1 cellular context compared by ENCODE assay signal in the genomic region with DNA sequence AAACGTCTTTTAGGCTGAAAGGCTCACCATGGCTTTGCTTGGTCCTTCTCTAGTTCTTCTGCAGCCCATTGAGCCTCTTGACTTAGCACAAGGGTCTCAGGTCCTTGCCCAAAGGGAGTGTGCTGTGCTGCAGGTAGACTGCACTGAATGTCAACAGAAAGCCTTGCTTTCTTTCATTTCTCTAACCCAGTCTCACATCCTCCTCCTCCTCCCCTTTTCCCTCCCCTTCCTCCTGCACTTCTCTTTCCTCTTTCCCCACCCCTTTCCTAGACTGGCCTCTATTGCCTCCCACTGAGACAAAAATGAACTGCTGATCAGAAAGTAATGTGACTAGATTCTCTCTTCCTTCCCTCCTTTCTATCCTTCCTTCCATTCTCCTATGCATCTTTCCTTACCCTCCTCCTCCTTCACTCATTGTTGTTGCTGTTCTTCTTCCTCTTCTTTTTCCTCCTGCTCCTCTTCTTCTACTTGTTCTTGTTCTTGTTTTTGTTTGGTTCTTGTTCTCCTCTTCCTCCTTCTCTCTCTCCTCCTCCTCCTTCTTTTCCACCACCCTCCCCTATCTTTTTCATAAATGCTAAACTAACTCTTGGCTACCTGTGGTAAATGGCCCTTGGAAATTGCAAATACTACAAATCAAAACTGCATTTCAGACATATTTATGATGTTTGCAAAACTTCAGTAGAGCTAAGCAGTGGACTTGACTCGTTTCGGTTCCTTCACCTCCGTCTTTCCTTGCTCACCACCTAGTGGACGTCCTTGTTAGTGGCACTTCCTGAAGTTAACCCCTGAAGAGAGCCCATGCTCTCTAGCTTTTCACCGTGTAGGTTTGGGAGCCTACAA.
TF ChIP-seq lines count a peak whose summit lies in the region.

Gene SELL, minus strand, starts transcription at position 152 of the 840 bp plus-strand sequence. Its CDS starts 122 bp downstream, at position 30.

TF ChIP-seq in K562, 482 proteins besides CTCF, POLR2A, EP300 and RAD21 (continued from another document and continues in another):
- TF ChIP-seq L3MBTL2 (IDR thresholded peaks at IDR 0.05) = no peak
- peak; percentile 62 for TF ChIP-seq SMC3 (conservative IDR thresholded peaks at IDR 0.05; ENCODE audit: insufficient read depth, low read depth, low read length)
- no peak for TF ChIP-seq NONO (IDR thresholded peaks at IDR 0.05; ENCODE audit: low read depth in 2 of 2, low read length in 1 of 2)
- peak; percentile 3 for TF ChIP-seq MEIS2 (IDR thresholded peaks at IDR 0.05; ENCODE audit: partially characterized antibody)
- no peak for TF ChIP-seq CREB3 (tag; conservative IDR thresholded peaks at IDR 0.05; ENCODE audit: low read depth)
- TF ChIP-seq ZKSCAN1 (IDR thresholded peaks at IDR 0.05; ENCODE audit: low read depth, low read length) = no peak
- TF ChIP-seq LARP7 (IDR thresholded peaks at IDR 0.05) = 0 out of 2 replicates have a peak, but pooled peaks have one; percentile 53
- TF ChIP-seq, protein P1, sequence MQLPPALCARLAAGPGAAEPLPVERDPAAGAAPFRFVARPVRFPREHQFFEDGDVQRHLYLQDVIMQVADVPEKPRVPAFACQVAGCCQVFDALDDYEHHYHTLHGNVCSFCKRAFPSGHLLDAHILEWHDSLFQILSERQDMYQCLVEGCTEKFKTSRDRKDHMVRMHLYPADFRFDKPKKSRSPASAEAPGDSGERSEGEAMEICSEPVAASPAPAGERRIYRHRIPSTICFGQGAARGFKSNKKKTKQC (CRISPR knock-in tag; IDR thresholded peaks at IDR 0.05) = no peak
- TF ChIP-seq NKRF (IDR thresholded peaks at IDR 0.05; ENCODE audit: borderline replicate concordance) = 0 out of 2 replicates have a peak, but pooled peaks have one; percentile 27
- no peak for TF ChIP-seq XRCC3 (IDR thresholded peaks at IDR 0.05)
- TF ChIP-seq, protein P2, sequence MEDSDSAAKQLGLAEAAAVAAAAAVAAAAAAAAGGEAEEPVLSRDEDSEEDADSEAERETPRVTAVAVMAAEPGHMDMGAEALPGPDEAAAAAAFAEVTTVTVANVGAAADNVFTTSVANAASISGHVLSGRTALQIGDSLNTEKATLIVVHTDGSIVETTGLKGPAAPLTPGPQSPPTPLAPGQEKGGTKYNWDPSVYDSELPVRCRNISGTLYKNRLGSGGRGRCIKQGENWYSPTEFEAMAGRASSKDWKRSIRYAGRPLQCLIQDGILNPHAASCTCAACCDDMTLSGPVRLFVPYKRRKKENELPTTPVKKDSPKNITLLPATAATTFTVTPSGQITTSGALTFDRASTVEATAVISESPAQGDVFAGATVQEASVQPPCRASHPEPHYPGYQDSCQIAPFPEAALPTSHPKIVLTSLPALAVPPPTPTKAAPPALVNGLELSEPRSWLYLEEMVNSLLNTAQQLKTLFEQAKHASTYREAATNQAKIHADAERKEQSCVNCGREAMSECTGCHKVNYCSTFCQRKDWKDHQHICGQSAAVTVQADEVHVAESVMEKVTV (CRISPR knock-in tag; IDR thresholded peaks at IDR 0.05) = peak; percentile 66
- TF ChIP-seq ELF1 (tag; IDR thresholded peaks at IDR 0.05) = peak; percentile 55
- TF ChIP-seq BMI1 (IDR thresholded peaks at IDR 0.05; ENCODE audit: low read length) = peak; percentile 13; the same call in 1 of the 2 replicates
- TF ChIP-seq HMG20B (CRISPR knock-in tag; IDR thresholded peaks at IDR 0.05) = no peak
- TF ChIP-seq ZNF280A (IDR thresholded peaks at IDR 0.05; ENCODE audit: low read depth, partially characterized antibody) = no peak
- TF ChIP-seq EZH2 (IDR thresholded peaks at IDR 0.05; ENCODE audit: borderline replicate concordance, low read depth, low read length) = no peak
- TF ChIP-seq ETV6 (IDR thresholded peaks at IDR 0.05; ENCODE audit: borderline replicate concordance in 1 of 2, low read depth in 2 of 2, low read length in 1 of 2) = no peak
- TF ChIP-seq ETV6 (CRISPR knock-in tag; IDR thresholded peaks at IDR 0.05; ENCODE audit: borderline replicate concordance) = no peak
- TF ChIP-seq PPARD (CRISPR knock-in tag; IDR thresholded peaks at IDR 0.05) = no peak
- 0 out of 2 replicates have a peak, but pooled peaks have one; percentile 10 for TF ChIP-seq SNIP1 (IDR thresholded peaks at IDR 0.05; ENCODE audit: low read depth)
- no peak for TF ChIP-seq ZNF589 (CRISPR knock-in tag; IDR thresholded peaks at IDR 0.05; ENCODE audit: low read depth)
- TF ChIP-seq, protein P3, sequence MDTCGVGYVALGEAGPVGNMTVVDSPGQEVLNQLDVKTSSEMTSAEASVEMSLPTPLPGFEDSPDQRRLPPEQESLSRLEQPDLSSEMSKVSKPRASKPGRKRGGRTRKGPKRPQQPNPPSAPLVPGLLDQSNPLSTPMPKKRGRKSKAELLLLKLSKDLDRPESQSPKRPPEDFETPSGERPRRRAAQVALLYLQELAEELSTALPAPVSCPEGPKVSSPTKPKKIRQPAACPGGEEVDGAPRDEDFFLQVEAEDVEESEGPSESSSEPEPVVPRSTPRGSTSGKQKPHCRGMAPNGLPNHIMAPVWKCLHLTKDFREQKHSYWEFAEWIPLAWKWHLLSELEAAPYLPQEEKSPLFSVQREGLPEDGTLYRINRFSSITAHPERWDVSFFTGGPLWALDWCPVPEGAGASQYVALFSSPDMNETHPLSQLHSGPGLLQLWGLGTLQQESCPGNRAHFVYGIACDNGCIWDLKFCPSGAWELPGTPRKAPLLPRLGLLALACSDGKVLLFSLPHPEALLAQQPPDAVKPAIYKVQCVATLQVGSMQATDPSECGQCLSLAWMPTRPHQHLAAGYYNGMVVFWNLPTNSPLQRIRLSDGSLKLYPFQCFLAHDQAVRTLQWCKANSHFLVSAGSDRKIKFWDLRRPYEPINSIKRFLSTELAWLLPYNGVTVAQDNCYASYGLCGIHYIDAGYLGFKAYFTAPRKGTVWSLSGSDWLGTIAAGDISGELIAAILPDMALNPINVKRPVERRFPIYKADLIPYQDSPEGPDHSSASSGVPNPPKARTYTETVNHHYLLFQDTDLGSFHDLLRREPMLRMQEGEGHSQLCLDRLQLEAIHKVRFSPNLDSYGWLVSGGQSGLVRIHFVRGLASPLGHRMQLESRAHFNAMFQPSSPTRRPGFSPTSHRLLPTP (IDR thresholded peaks at IDR 0.05; ENCODE audit: borderline replicate concordance, extremely low read depth, insufficient read length) = no peak
- TF ChIP-seq MAZ (CRISPR knock-in tag; conservative IDR thresholded peaks at IDR 0.05 in 1 of 2, IDR thresholded peaks at IDR 0.05 in 1 of 2) = 0 out of 4 replicates have a peak, but pooled peaks of 1 of the 2 experiments have one; percentile 22
- TF ChIP-seq KLF10 (CRISPR knock-in tag; IDR thresholded peaks at IDR 0.05) = no peak
- TF ChIP-seq ZNF766 (CRISPR knock-in tag; conservative IDR thresholded peaks at IDR 0.05) = no peak
- TF ChIP-seq, protein P4, sequence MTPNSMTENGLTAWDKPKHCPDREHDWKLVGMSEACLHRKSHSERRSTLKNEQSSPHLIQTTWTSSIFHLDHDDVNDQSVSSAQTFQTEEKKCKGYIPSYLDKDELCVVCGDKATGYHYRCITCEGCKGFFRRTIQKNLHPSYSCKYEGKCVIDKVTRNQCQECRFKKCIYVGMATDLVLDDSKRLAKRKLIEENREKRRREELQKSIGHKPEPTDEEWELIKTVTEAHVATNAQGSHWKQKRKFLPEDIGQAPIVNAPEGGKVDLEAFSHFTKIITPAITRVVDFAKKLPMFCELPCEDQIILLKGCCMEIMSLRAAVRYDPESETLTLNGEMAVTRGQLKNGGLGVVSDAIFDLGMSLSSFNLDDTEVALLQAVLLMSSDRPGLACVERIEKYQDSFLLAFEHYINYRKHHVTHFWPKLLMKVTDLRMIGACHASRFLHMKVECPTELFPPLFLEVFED (CRISPR knock-in tag; conservative IDR thresholded peaks at IDR 0.05) = peak; percentile 55; the same call in 1 of the 2 replicates
- TF ChIP-seq, protein P5, sequence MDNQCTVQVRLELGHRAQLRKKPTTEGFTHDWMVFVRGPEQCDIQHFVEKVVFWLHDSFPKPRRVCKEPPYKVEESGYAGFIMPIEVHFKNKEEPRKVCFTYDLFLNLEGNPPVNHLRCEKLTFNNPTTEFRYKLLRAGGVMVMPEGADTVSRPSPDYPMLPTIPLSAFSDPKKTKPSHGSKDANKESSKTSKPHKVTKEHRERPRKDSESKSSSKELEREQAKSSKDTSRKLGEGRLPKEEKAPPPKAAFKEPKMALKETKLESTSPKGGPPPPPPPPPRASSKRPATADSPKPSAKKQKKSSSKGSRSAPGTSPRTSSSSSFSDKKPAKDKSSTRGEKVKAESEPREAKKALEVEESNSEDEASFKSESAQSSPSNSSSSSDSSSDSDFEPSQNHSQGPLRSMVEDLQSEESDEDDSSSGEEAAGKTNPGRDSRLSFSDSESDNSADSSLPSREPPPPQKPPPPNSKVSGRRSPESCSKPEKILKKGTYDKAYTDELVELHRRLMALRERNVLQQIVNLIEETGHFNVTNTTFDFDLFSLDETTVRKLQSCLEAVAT (IDR thresholded peaks at IDR 0.05) = peak; percentile 53 to 73; a peak in 2 of 4 replicates
- no peak for TF ChIP-seq TAF1 (IDR thresholded peaks at IDR 0.05; ENCODE audit: control insufficient read depth, extremely low read depth, insufficient read depth, low read length, severe bottlenecking)
- TF ChIP-seq HBP1 (CRISPR knock-in tag; IDR thresholded peaks at IDR 0.05) = peak; percentile 54; the same call in 1 of the 2 replicates
- peak; percentile 81; the same call in 1 of the 2 replicates for TF ChIP-seq ZBTB26 (CRISPR knock-in tag; IDR thresholded peaks at IDR 0.05)
- TF ChIP-seq NR1H2 (CRISPR knock-in tag; IDR thresholded peaks at IDR 0.05) = no peak
- TF ChIP-seq, protein P6, sequence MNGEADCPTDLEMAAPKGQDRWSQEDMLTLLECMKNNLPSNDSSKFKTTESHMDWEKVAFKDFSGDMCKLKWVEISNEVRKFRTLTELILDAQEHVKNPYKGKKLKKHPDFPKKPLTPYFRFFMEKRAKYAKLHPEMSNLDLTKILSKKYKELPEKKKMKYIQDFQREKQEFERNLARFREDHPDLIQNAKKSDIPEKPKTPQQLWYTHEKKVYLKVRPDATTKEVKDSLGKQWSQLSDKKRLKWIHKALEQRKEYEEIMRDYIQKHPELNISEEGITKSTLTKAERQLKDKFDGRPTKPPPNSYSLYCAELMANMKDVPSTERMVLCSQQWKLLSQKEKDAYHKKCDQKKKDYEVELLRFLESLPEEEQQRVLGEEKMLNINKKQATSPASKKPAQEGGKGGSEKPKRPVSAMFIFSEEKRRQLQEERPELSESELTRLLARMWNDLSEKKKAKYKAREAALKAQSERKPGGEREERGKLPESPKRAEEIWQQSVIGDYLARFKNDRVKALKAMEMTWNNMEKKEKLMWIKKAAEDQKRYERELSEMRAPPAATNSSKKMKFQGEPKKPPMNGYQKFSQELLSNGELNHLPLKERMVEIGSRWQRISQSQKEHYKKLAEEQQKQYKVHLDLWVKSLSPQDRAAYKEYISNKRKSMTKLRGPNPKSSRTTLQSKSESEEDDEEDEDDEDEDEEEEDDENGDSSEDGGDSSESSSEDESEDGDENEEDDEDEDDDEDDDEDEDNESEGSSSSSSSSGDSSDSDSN (IDR thresholded peaks at IDR 0.05; ENCODE audit: borderline replicate concordance in 1 of 2, low read depth in 2 of 2, low read length in 2 of 2) = 0 out of 4 replicates have a peak, but pooled peaks of 1 of the 2 experiments have one; percentile 24
- no peak for TF ChIP-seq EP400 (IDR thresholded peaks at IDR 0.05)
- no peak for TF ChIP-seq NFE2L1 (tag; IDR thresholded peaks at IDR 0.05; ENCODE audit: borderline replicate concordance, low read depth)
- TF ChIP-seq BHLHE40 (IDR thresholded peaks at IDR 0.05; ENCODE audit: low read length) = no peak
